Comparison of ENCODE assay signal across 10 cellular contexts in genomic region chrX:2746250-2746649, GRCh38. TPM values are rescaled to one million over a fixed set of nuclear protein-coding genes. Genes with fewer than 3 reads are reported as not detected.
DNase-seq lines count a peak whose midpoint lies in the region; ATAC-seq and TF ChIP-seq lines count a peak whose summit lies in the region.
"Not testable (repeated sequence)": the region's sequence is repeated elsewhere in the genome, so short reads cannot be mapped to it uniquely, and the experiment has no call there.
"Had no signal": no experiment of that assay in that cellular context is flagged by ENCODE, and none has a peak within 500 bp of the region (broad histone marks: within the 10 kb centered on the region; RNA-seq: fewer than 3 reads in every experiment).

No MANE protein-coding gene starts in this region.

- not testable (repeated sequence) for H3K9ac ChIP-seq in fibroblast of lung (ENCODE audit: insufficient read depth, low read length)
- H3K9ac ChIP-seq in mesenchymal stem cell (ENCODE audit: low read length) = peak overlapping the region; percentile 61

- not testable (repeated sequence) for ATAC-seq in activated T-helper 17 cell treated with anti-CD3 and anti-CD28 coated beads, Interleukin-2, amount 50 U/mL, for 72 hours (replicated peaks); stimulated activated effector memory CD8-positive, alpha-beta T cell treated with anti-CD3 and anti-CD28 coated beads, Interleukin-12 subunit alpha, Interleukin-12 subunit beta, amount 100 ng/mL, for 72 hours

- not testable (repeated sequence) for H3K4me3 ChIP-seq in fibroblast of lung (replicated peaks in 1 of 4; ENCODE audit: control extremely low read depth in 1 of 4, insufficient read depth in 1 of 4, low read depth in 3 of 4, low read length in 4 of 4)
- peak overlapping the region in 1 of 2 experiments; percentile 58 for H3K4me3 ChIP-seq in mesenchymal stem cell (ENCODE audit: insufficient read depth in 1 of 2, low read depth in 1 of 2, low read length in 2 of 2)

- H3K4me1 Mint-ChIP-seq in HFFc6 (ENCODE audit: low read depth) = peaks cover 37% of the 10 kb centered on the region
- H3K4me1 Mint-ChIP-seq in activated T-helper 17 cell treated with anti-CD3 and anti-CD28 coated beads, Interleukin-2, amount 50 U/mL, for 72 hours; stimulated activated effector memory CD8-positive, alpha-beta T cell treated with anti-CD3 and anti-CD28 coated beads, Interleukin-12 subunit alpha, Interleukin-12 subunit beta, amount 100 ng/mL, for 72 hours: not testable (repeated sequence)
- H3K4me1 Mint-ChIP-seq in osteocyte (ENCODE audit: unreplicated experiment) = peaks cover 13% of the 10 kb centered on the region

- peak overlapping the region; percentile 76 for H3K27ac Mint-ChIP-seq in HFFc6
- peak overlapping the region; percentile 31 for H3K27ac Mint-ChIP-seq in activated T-helper 17 cell treated with anti-CD3 and anti-CD28 coated beads, Interleukin-2, amount 50 U/mL, for 72 hours
- H3K27ac Mint-ChIP-seq in osteocyte (ENCODE audit: unreplicated experiment) = peak overlapping the region; percentile 24
- H3K27ac Mint-ChIP-seq in stimulated activated effector memory CD8-positive, alpha-beta T cell treated with anti-CD3 and anti-CD28 coated beads, Interleukin-12 subunit alpha, Interleukin-12 subunit beta, amount 100 ng/mL, for 72 hours = peak overlapping the region; percentile 76

- not testable (repeated sequence) for DNase-seq in HFFc6; fibroblast of lung (ENCODE audit: low read depth in 2 of 2); mesenchymal stem cell; osteocyte (ENCODE audit: extremely low spot score, unreplicated experiment); stimulated activated effector memory CD8-positive, alpha-beta T cell treated with anti-CD3 and anti-CD28 coated beads, Interleukin-12 subunit alpha, Interleukin-12 subunit beta, amount 100 ng/mL, for 72 hours (ENCODE audit: low spot score in 2 of 2)
- peak; percentile 63 for DNase-seq in dermis blood vessel endothelial cell

- not testable (repeated sequence) for H2BK5ac ChIP-seq in mesenchymal stem cell (ENCODE audit: low read depth, low read length, poor library complexity, severe bottlenecking)

- H3K14ac ChIP-seq in mesenchymal stem cell (ENCODE audit: low read length in 2 of 2) = not testable (repeated sequence)

- not testable (repeated sequence) for H2BK120ac ChIP-seq in mesenchymal stem cell (ENCODE audit: low read depth, low read length)

- 100% methylated on average over 2 of the region's 6 CpGs for WGBS in mesenchymal stem cell

- not testable (repeated sequence) for H4K20me1 ChIP-seq in fibroblast of lung (ENCODE audit: control insufficient read depth, extremely low read depth, insufficient read depth, low read length)

- H4K91ac ChIP-seq in mesenchymal stem cell (ENCODE audit: low read length) = not testable (repeated sequence)

- not testable (repeated sequence) for H3K79me1 ChIP-seq in mesenchymal stem cell (replicated peaks; ENCODE audit: low read length, poor library complexity, severe bottlenecking)

- not testable (repeated sequence) for H3K4me2 ChIP-seq in fibroblast of lung (ENCODE audit: extremely low read depth, insufficient read depth, low read length); mesenchymal stem cell (ENCODE audit: low read length, poor library complexity, severe bottlenecking)

- not testable (repeated sequence) for H3K4me1 ChIP-seq in fibroblast of lung (ENCODE audit: control insufficient read depth, extremely low read depth, insufficient read depth, low read length); mesenchymal stem cell (ENCODE audit: control insufficient read depth, insufficient read depth, low read depth, low read length)

- peak overlapping the region; percentile 49 for H3K4me3 Mint-ChIP-seq in HFFc6
- H3K4me3 Mint-ChIP-seq in activated T-helper 17 cell treated with anti-CD3 and anti-CD28 coated beads, Interleukin-2, amount 50 U/mL, for 72 hours; osteocyte (ENCODE audit: unreplicated experiment); stimulated activated effector memory CD8-positive, alpha-beta T cell treated with anti-CD3 and anti-CD28 coated beads, Interleukin-12 subunit alpha, Interleukin-12 subunit beta, amount 100 ng/mL, for 72 hours: not testable (repeated sequence)

- not testable (repeated sequence) for H2AFZ ChIP-seq in fibroblast of lung (ENCODE audit: low read length); mesenchymal stem cell (ENCODE audit: low read depth, low read length)

- H3K36me3 Mint-ChIP-seq in HFFc6 (ENCODE audit: low read depth) (peaks cover 15% of the 10 kb centered on the region), osteocyte (ENCODE audit: unreplicated experiment) (peaks cover 19% of the 10 kb centered on the region)
- H3K36me3 Mint-ChIP-seq in activated T-helper 17 cell treated with anti-CD3 and anti-CD28 coated beads, Interleukin-2, amount 50 U/mL, for 72 hours (ENCODE audit: low read depth) = peaks cover 26% of the 10 kb centered on the region
- H3K36me3 Mint-ChIP-seq in stimulated activated effector memory CD8-positive, alpha-beta T cell treated with anti-CD3 and anti-CD28 coated beads, Interleukin-12 subunit alpha, Interleukin-12 subunit beta, amount 100 ng/mL, for 72 hours = peaks cover 24% of the 10 kb centered on the region

- H2BK12ac ChIP-seq in mesenchymal stem cell (ENCODE audit: low read length in 2 of 2) = not testable (repeated sequence)

- H2AK5ac ChIP-seq in mesenchymal stem cell (ENCODE audit: low read length, severe bottlenecking) = not testable (repeated sequence)

- H3K4ac ChIP-seq in mesenchymal stem cell (ENCODE audit: low read depth in 1 of 2, low read length in 2 of 2) = not testable (repeated sequence)

- not testable (repeated sequence) for H3K9me3 ChIP-seq in fibroblast of lung (ENCODE audit: control insufficient read depth, insufficient read depth, low read depth, low read length); mesenchymal stem cell (ENCODE audit: control insufficient read depth, low read length)

- peak overlapping the region; percentile 14 for H3K27ac ChIP-seq in fibroblast of lung (ENCODE audit: insufficient read depth, low read length)
- not testable (repeated sequence) for H3K27ac ChIP-seq in mesenchymal stem cell (ENCODE audit: low read length, poor library complexity, severe bottlenecking)

- H3K18ac ChIP-seq in mesenchymal stem cell (ENCODE audit: low read depth in 1 of 2, low read length in 2 of 2) = not testable (repeated sequence)

- not testable (repeated sequence) for H3K27me3 Mint-ChIP-seq in HFFc6 (ENCODE audit: insufficient read depth); activated T-helper 17 cell treated with anti-CD3 and anti-CD28 coated beads, Interleukin-2, amount 50 U/mL, for 72 hours; osteocyte (ENCODE audit: unreplicated experiment)

- H3K9me3 Mint-ChIP-seq in HFFc6; activated T-helper 17 cell treated with anti-CD3 and anti-CD28 coated beads, Interleukin-2, amount 50 U/mL, for 72 hours; osteocyte (ENCODE audit: unreplicated experiment); stimulated activated effector memory CD8-positive, alpha-beta T cell treated with anti-CD3 and anti-CD28 coated beads, Interleukin-12 subunit alpha, Interleukin-12 subunit beta, amount 100 ng/mL, for 72 hours: not testable (repeated sequence)

- not testable (repeated sequence) for H3K79me2 ChIP-seq in fibroblast of lung (ENCODE audit: control insufficient read depth, insufficient read depth, low read length)

- H3K23ac ChIP-seq in mesenchymal stem cell (ENCODE audit: low read length in 2 of 2) = not testable (repeated sequence)

- H3K27me3 ChIP-seq in fibroblast of lung (ENCODE audit: control insufficient read depth, insufficient read depth, low read length); mesenchymal stem cell (ENCODE audit: control insufficient read depth in 1 of 2, insufficient read depth in 1 of 2, low read length in 2 of 2): not testable (repeated sequence)

- not testable (repeated sequence) for H4K8ac ChIP-seq in mesenchymal stem cell (ENCODE audit: low read length)

- not testable (repeated sequence) for H3K36me3 ChIP-seq in fibroblast of lung (ENCODE audit: control insufficient read depth, insufficient read depth, low read length)
- peaks cover 0 to 31% of the 10 kb centered on the region in 2 experiments for H3K36me3 ChIP-seq in mesenchymal stem cell (ENCODE audit: control insufficient read depth in 1 of 2, insufficient read depth in 2 of 2, low read depth in 1 of 2, low read length in 2 of 2)

- not testable (repeated sequence) for TF ChIP-seq CTCF in HFFc6 (IDR thresholded peaks at IDR 0.05); fibroblast of lung (conservative IDR thresholded peaks at IDR 0.05 in 1 of 2, IDR thresholded peaks at IDR 0.05 in 1 of 2; ENCODE audit: low read depth in 1 of 2, low read length in 2 of 2); osteocyte (IDR thresholded peaks at IDR 0.05)

- not testable (repeated sequence) for H2BK15ac ChIP-seq in mesenchymal stem cell (ENCODE audit: low read depth, poor library complexity, severe bottlenecking)

RNA-seq across cellular contexts. Expression of gene XG, which starts 5.6 kb away (rescaled TPM):
- total RNA-seq in HFFc6 (2021; fragmentation: NEBNext Ultra II Directional; extraction: Animal tissue kit (Norgen Biotek cat#: 25700)) = under 1 TPM in 5 of 6 experiments, not detected in 1; 0.07 to 0.48 (median 0.31) TPM
- under 1 TPM in 1 of 2 donors, not detected in 1; 0.34 TPM for total RNA-seq in activated T-helper 17 cell treated with anti-CD3 and anti-CD28 coated beads, Interleukin-2, amount 50 U/mL, for 72 hours
- total RNA-seq in dermis blood vessel endothelial cell (under 0.01 TPM in 1 of 2 replicates, not detected in the other), fibroblast of lung (1.3 and 4.1 TPM in 2 replicates), osteocyte (0.76 TPM in 1 of 2 replicates, not detected in the other)
- 2.7 and 3.6 TPM in 2 replicates for polyA plus RNA-seq in fibroblast of lung
- polyA plus RNA-seq in fibroblast of lung (2012) = 2.7 and 3.1 TPM in 2 replicates
- polyA minus RNA-seq in fibroblast of lung (ENCODE audit: low replicate concordance) = 1.8 TPM in 1 of 2 replicates, not detected in the other
- 0.01 TPM for polyA plus RNA-seq in mesenchymal stem cell (2013, experiment 1 of 2)
- polyA plus RNA-seq in mesenchymal stem cell (2013, experiment 2 of 2) = not detected
- total RNA-seq: Calu3, HT1080, K562 had no signal

RNA-seq across cellular contexts. Expression of gene CD99, which starts 55.2 kb away (rescaled TPM):
- 100 to 1,000 TPM; 526 to 610 (median 584) TPM for total RNA-seq in HFFc6 (2021; fragmentation: NEBNext Ultra II Directional; extraction: Animal tissue kit (Norgen Biotek cat#: 25700))
- 100 to 1,000 TPM; 157 to 231 TPM for total RNA-seq in activated T-helper 17 cell treated with anti-CD3 and anti-CD28 coated beads, Interleukin-2, amount 50 U/mL, for 72 hours
- 194 and 216 TPM in 2 replicates for total RNA-seq in dermis blood vessel endothelial cell
- 177 TPM in 2 replicates for total RNA-seq in fibroblast of lung
- polyA plus RNA-seq in fibroblast of lung = 477 and 551 TPM in 2 replicates
- 776 and 1,003 TPM in 2 replicates for polyA plus RNA-seq in fibroblast of lung (2012)
- 188 and 274 TPM in 2 replicates for polyA minus RNA-seq in fibroblast of lung (ENCODE audit: low replicate concordance)
- polyA plus RNA-seq in mesenchymal stem cell (2013, experiment 1 of 2) = 955 TPM
- 984 TPM for polyA plus RNA-seq in mesenchymal stem cell (2013, experiment 2 of 2)
- total RNA-seq in osteocyte = 621 and 679 TPM in 2 replicates

Comparison
In these comparisons a context has a peak if more than half of its experiments do, and no peak if none do; other contexts are left out.
1. H3K27ac Mint-ChIP-seq: peak in every context shown above with its lines; median percentile 76 in HFFc6; 76 in stimulated activated effector memory CD8-positive, alpha-beta T cell treated with anti-CD3 and anti-CD28 coated beads, Interleukin-12 subunit alpha, Interleukin-12 subunit beta, amount 100 ng/mL, for 72 hours; 31 in activated T-helper 17 cell treated with anti-CD3 and anti-CD28 coated beads, Interleukin-2, amount 50 U/mL, for 72 hours; 24 in osteocyte.